23 cellular contexts compared by ENCODE assay signal in genomic region chr1:30690115-30690645, GRCh38. TPM values are rescaled to one million over a fixed set of nuclear protein-coding genes. Genes with fewer than 3 reads are reported as not detected.
DNase-seq lines count a peak whose midpoint lies in the region; ATAC-seq, FAIRE-seq and TF ChIP-seq lines count a peak whose summit lies in the region.
"Had no signal": no experiment of that assay in that cellular context is flagged by ENCODE, and none has a peak within 500 bp of the region (broad histone marks: within the 10 kb centered on the region; RNA-seq: fewer than 3 reads in every experiment).

No MANE protein-coding gene starts in this region.

- ATAC-seq in GM18519 (IDR thresholded peaks at IDR 0.05; ENCODE audit: low FRiP score, unreplicated experiment): no peak
- ATAC-seq: activated CD8-positive, alpha-beta T cell treated with anti-CD3 and anti-CD28 coated beads, Interleukin-2, amount 10 ng/mL, durations not matched to agents 7 days and 5 days; stimulated activated naive CD8-positive, alpha-beta T cell treated with anti-CD3 and anti-CD28 coated beads, Interleukin-15, Interleukin-2, amounts not matched to agents 100 U/mL and 50 U/mL, for 24 hours had no signal

- H3K27me3 ChIP-seq in BLaER1 treated with 17β-estradiol and CSF1 and Interleukin-3, amounts not matched to agents 10 nM and 100 nM: peaks cover 12 to 23% (median 18%) of the 10 kb centered on the region in 11 experiments
- no peaks in the 10 kb centered on the region for H3K27me3 ChIP-seq in parathyroid adenoma (ENCODE audit: control insufficient read depth, insufficient read depth, low read length)
- H3K27me3 ChIP-seq in Caco-2 (replicated peaks; ENCODE audit: control insufficient read depth, insufficient read depth, low read length): no peaks in the 10 kb centered on the region

- H3K4me3 ChIP-seq in BLaER1 treated with 17β-estradiol and CSF1 and Interleukin-3, amounts not matched to agents 10 nM and 100 nM: no peak overlapping the region
- H3K4me3 ChIP-seq in parathyroid adenoma (ENCODE audit: low read depth, low read length) (no peak overlapping the region), Caco-2 (ENCODE audit: low read depth, low read length) (no peak overlapping the region)
- H3K4me3 ChIP-seq: smooth muscle cell had no signal

- DNase-seq in RCC 7860 (ENCODE audit: low spot score): peak; percentile 36
- peak; percentile 24 for DNase-seq in glomerular visceral epithelial cell (ENCODE audit: extremely low spot score)
- no peak for DNase-seq in stimulated activated CD4-positive, alpha-beta T cell treated with anti-CD3 and anti-CD28 coated beads, Interleukin-12 subunit alpha, Interleukin-12 subunit beta, amount 100 ng/mL, for 4 hours
- DNase-seq in GM10248 (ENCODE audit: extremely low spot score): no peak
- no peak for DNase-seq in Caco-2
- DNase-seq: activated CD8-positive, alpha-beta T cell treated with anti-CD3 and anti-CD28 coated beads, Interleukin-2, amount 10 ng/mL, durations not matched to agents 7 days and 5 days; activated naive CD4-positive, alpha-beta T cell treated with Interleukin-2 at 50 U/mL for 16 hours; amniotic stem cell; C1 segment of cervical spinal cord; H9; NCI-H146; RPMI8226; stimulated activated CD4-positive, alpha-beta T cell treated with anti-CD3 and anti-CD28 coated beads, Interleukin-4, amount 100 ng/mL, for 4 hours; stimulated activated naive CD8-positive, alpha-beta T cell treated with anti-CD3 and anti-CD28 coated beads, Interleukin-15, Interleukin-2, amounts not matched to agents 100 U/mL and 50 U/mL, for 24 hours; T1000 had no signal

- H3K4me1 Mint-ChIP-seq in Caco-2 (ENCODE audit: low read depth, unreplicated experiment): no peaks in the 10 kb centered on the region

- H3K36me3 ChIP-seq in BLaER1 treated with 17β-estradiol and CSF1 and Interleukin-3, amounts not matched to agents 10 nM and 100 nM: no peaks in the 10 kb centered on the region
- H3K36me3 ChIP-seq in parathyroid adenoma (ENCODE audit: control insufficient read depth, insufficient read depth, low read length) (no peaks in the 10 kb centered on the region), Caco-2 (ENCODE audit: control insufficient read depth, insufficient read depth, low read length) (no peaks in the 10 kb centered on the region)
- H3K36me3 ChIP-seq: neutrophil had no signal

- intact Hi-C loops in Caco-2 (cut with micrococcal nuclease; ENCODE audit: unreplicated experiment): no loop called here

- H3K27me3 Mint-ChIP-seq in Caco-2 (ENCODE audit: insufficient read depth, unreplicated experiment): peaks cover 20% of the 10 kb centered on the region

- no peaks in the 10 kb centered on the region for H3K79me2 ChIP-seq in parathyroid adenoma

- no TSS peak for BruUV-seq in Caco-2 (replicated peaks; lab: Mats Ljungman, UMichigan)

- no peaks in the 10 kb centered on the region for H3K9me3 Mint-ChIP-seq in Caco-2 (ENCODE audit: unreplicated experiment)
- H3K9me3 Mint-ChIP-seq: H9 had no signal

- H3K9ac ChIP-seq in BLaER1 treated with 17β-estradiol and CSF1 and Interleukin-3, amounts not matched to agents 10 nM and 100 nM: no peak overlapping the region
- no peak overlapping the region for H3K9ac ChIP-seq in parathyroid adenoma

- no peaks in the 10 kb centered on the region for H4K20me1 ChIP-seq in BLaER1 treated with 17β-estradiol and CSF1 and Interleukin-3, amounts not matched to agents 10 nM and 100 nM

- H3K36me3 Mint-ChIP-seq in Caco-2 (ENCODE audit: insufficient read depth, unreplicated experiment): no peaks in the 10 kb centered on the region

- no peak overlapping the region for H3K27ac ChIP-seq in BLaER1 treated with 17β-estradiol and CSF1 and Interleukin-3, amounts not matched to agents 10 nM and 100 nM
- H3K27ac ChIP-seq in parathyroid adenoma: no peak overlapping the region
- H3K27ac ChIP-seq: neutrophil had no signal

- H2AFZ ChIP-seq in parathyroid adenoma: peak overlapping the region; percentile 33

- 0 out of 22 replicates have a peak, but pooled peaks cover 0 to 6% (median 0%) of the 10 kb centered on the region in 11 experiments for H3K9me3 ChIP-seq in BLaER1 treated with 17β-estradiol and CSF1 and Interleukin-3, amounts not matched to agents 10 nM and 100 nM (replicated peaks in 1 of 11)
- H3K9me3 ChIP-seq in parathyroid adenoma (ENCODE audit: control insufficient read depth, low read length) (no peaks in the 10 kb centered on the region), Caco-2 (no peaks in the 10 kb centered on the region)
- H3K9me3 ChIP-seq: neutrophil had no signal

- FAIRE-seq in RCC 7860 (lab: Jason Lieb, UNC): peak; percentile 18
- FAIRE-seq: D721Med had no signal

- peak overlapping the region in 9 of 11 experiments; percentile 14 to 82 (median 66); a peak in 15 of 22 replicates for H3K4me2 ChIP-seq in BLaER1 treated with 17β-estradiol and CSF1 and Interleukin-3, amounts not matched to agents 10 nM and 100 nM
- no peak overlapping the region for H3K4me2 ChIP-seq in parathyroid adenoma (ENCODE audit: low read length)
- H3K4me2 ChIP-seq: smooth muscle cell had no signal

- H3K27ac Mint-ChIP-seq in Caco-2 (ENCODE audit: unreplicated experiment): no peak overlapping the region
- H3K27ac Mint-ChIP-seq: activated CD8-positive, alpha-beta T cell treated with anti-CD3 and anti-CD28 coated beads, Interleukin-2, amount 10 ng/mL, durations not matched to agents 7 days and 5 days had no signal

- POLR2A ChIA-PET in GM10248 (lab: Yijun Ruan, JAX) (no interaction called here), Caco-2 (lab: Charles Lee) (no interaction called here)

- H3K4me1 ChIP-seq in BLaER1 treated with 17β-estradiol and CSF1 and Interleukin-3, amounts not matched to agents 10 nM and 100 nM: peaks cover 3 to 39% (median 28%) of the 10 kb centered on the region in 10 experiments; a peak in 18 of 20 replicates
- H3K4me1 ChIP-seq in parathyroid adenoma (peaks cover 4% of the 10 kb centered on the region), Caco-2 (no peaks in the 10 kb centered on the region)

- TF ChIP-seq CTCF in parathyroid adenoma (IDR thresholded peaks at IDR 0.05) (no peak), GM10248 (IDR thresholded peaks at IDR 0.05; ENCODE audit: control extremely low read depth, extremely low read depth, low read depth, missing control alignments) (no peak), Caco-2 (IDR thresholded peaks at IDR 0.05; ENCODE audit: insufficient read depth in 1 of 2, low read depth in 1 of 2, low read length in 1 of 2, severe bottlenecking in 1 of 2, unreplicated experiment in 1 of 2) (no peak)

- no peak overlapping the region for H3K4me3 Mint-ChIP-seq in Caco-2 (ENCODE audit: unreplicated experiment)
- H3K4me3 Mint-ChIP-seq: activated CD8-positive, alpha-beta T cell treated with anti-CD3 and anti-CD28 coated beads, Interleukin-2, amount 10 ng/mL, durations not matched to agents 7 days and 5 days; H9 had no signal

- CTCF ChIA-PET in GM10248 (lab: Yijun Ruan, JAX) (no interaction called here), Caco-2 (lab: Charles Lee) (no interaction called here)

RNA-seq across cellular contexts. Expression of gene MATN1, which starts 33.2 kb away (rescaled TPM):
- total RNA-seq in Caco-2 (2022): not detected in 2 replicates
- total RNA-seq: activated CD8-positive, alpha-beta T cell treated with anti-CD3 and anti-CD28 coated beads, Interleukin-2, amount 10 ng/mL, durations not matched to agents 7 days and 5 days; epithelial cell of proximal tubule; fibroblast of villous mesenchyme; H9 had no signal

Comparison
In these comparisons a context has a peak if more than half of its experiments do, and no peak if none do; other contexts are left out.
1. DNase-seq: peak in RCC 7860 (single experiment) and glomerular visceral epithelial cell (single experiment); none in stimulated activated CD4-positive, alpha-beta T cell treated with anti-CD3 and anti-CD28 coated beads, Interleukin-12 subunit alpha, Interleukin-12 subunit beta, amount 100 ng/mL, for 4 hours (single experiment), GM10248 (single experiment) and Caco-2 (0 of 2).